Comparison of ENCODE assay signal across 19 cellular contexts in genomic region chr3:99885851-99886250, GRCh38.
"Had no signal": no experiment of that assay in that cellular context is flagged by ENCODE, and none has a peak within 500 bp of the region (broad histone marks: within the 10 kb centered on the region; RNA-seq: fewer than 3 reads in every experiment).

No MANE protein-coding gene starts in this region.

- H3K9me3 ChIP-seq: left lung, prostate gland, right atrium auricular region, thyroid gland had no signal

- H3K27ac ChIP-seq: dorsolateral prefrontal cortex, left lung, prostate gland, right atrium auricular region, thyroid gland had no signal

- H3K36me3 ChIP-seq: left lung, prostate gland, right atrium auricular region, thyroid gland had no signal

- H3K27me3 ChIP-seq: dorsolateral prefrontal cortex, left lung, right atrium auricular region, thyroid gland had no signal

- H3K27ac Mint-ChIP-seq: activated naive CD4-positive, alpha-beta T cell treated with anti-CD3 and anti-CD28 coated beads, Interleukin-2, amount 50 U/mL, for 72 hours; brain had no signal

- H3K4me1 Mint-ChIP-seq: brain had no signal

- H3K9me3 Mint-ChIP-seq: activated naive CD4-positive, alpha-beta T cell treated with anti-CD3 and anti-CD28 coated beads, Interleukin-2, amount 50 U/mL, for 72 hours had no signal

- FAIRE-seq: colon, frontal cortex, kidney, urothelium cell line had no signal

- ATAC-seq: activated naive CD4-positive, alpha-beta T cell treated with anti-CD3 and anti-CD28 coated beads, Interleukin-2, amount 50 U/mL, for 72 hours; left lung had no signal

- H3K4me3 ChIP-seq: dorsolateral prefrontal cortex, left lung, prostate gland, right atrium auricular region, thyroid gland had no signal

- H3K4me3 Mint-ChIP-seq: brain had no signal

- H3K4me1 ChIP-seq: prostate gland, thyroid gland had no signal

- DNase-seq: activated CD4-positive, alpha-beta T cell treated with anti-CD3 and anti-CD28 coated beads, Interleukin-2, amount 50 U/mL, for 1 hour; activated CD4-positive, CD25-positive, alpha-beta regulatory T cell treated with anti-CD3 and anti-CD28 coated beads, Interleukin-2, amount 50 U/mL, for 72 hours; activated gamma-delta T cell treated with Interleukin-2 at 50 U/mL for 16 hours; amniotic stem cell; central memory CD4-positive, alpha-beta T cell; dorsolateral prefrontal cortex; head of caudate nucleus; kidney; left lung; stimulated activated CD4-positive, alpha-beta T cell treated with anti-CD3 and anti-CD28 coated beads, Interleukin-2, amount 100 ng/mL, for 24 hours; stimulated activated naive CD4-positive, alpha-beta T cell treated with Interleukin-2 at 50 U/mL for 16 hours; thyroid gland had no signal

- H3K27me3 Mint-ChIP-seq: brain had no signal
